ENCODE assay signal across 15 cellular contexts in genomic region chr1:19413999-19414398, GRCh38.
DNase-seq lines count a peak whose midpoint lies in the region; ATAC-seq and TF ChIP-seq lines count a peak whose summit lies in the region.
"Had no signal": no experiment of that assay in that cellular context is flagged by ENCODE, and none has a peak within 500 bp of the region (broad histone marks: within the 10 kb centered on the region; RNA-seq: fewer than 3 reads in every experiment).

No MANE protein-coding gene starts in this region.

- intact Hi-C loops in Panc1 (cut with micrococcal nuclease; ENCODE audit: unreplicated experiment): no loop called here
- intact Hi-C loops in colonic mucosa (cut with DNase I): no loop called here

- no peaks in the 10 kb centered on the region for H3K27me3 ChIP-seq in Panc1 (ENCODE audit: control insufficient read depth, insufficient read depth, low read length)
- H3K27me3 ChIP-seq in colonic mucosa: no peaks in the 10 kb centered on the region
- H3K27me3 ChIP-seq in muscle layer of colon (ENCODE audit: control insufficient read depth in 1 of 2, insufficient read depth in 2 of 2, low read length in 2 of 2): no peaks in the 10 kb centered on the region
- H3K27me3 ChIP-seq in subcutaneous abdominal adipose tissue (ENCODE audit: control insufficient read depth in 5 of 5, insufficient read depth in 4 of 5, low read length in 5 of 5): no peaks in the 10 kb centered on the region

- H3K4me1 ChIP-seq in Panc1 (ENCODE audit: control insufficient read depth, insufficient read depth, low read length) (peaks cover 37% of the 10 kb centered on the region), colonic mucosa (no peaks in the 10 kb centered on the region), muscle layer of colon (ENCODE audit: insufficient read depth, low read length) (peaks cover 86% of the 10 kb centered on the region), subcutaneous abdominal adipose tissue (ENCODE audit: control insufficient read depth in 5 of 5, insufficient read depth in 5 of 5, low read length in 5 of 5) (peaks cover 5 to 58% (median 35%) of the 10 kb centered on the region in 5 donors)

- CTCF ChIA-PET in Panc1 (lab: Charles Lee): interaction anchor here (0.9 kb wide), 1 partner anchor 248 kb away, joined by 3 read pairs; no protein-coding TSS in a partner anchor

- H3K9me3 ChIP-seq in Panc1 (ENCODE audit: control insufficient read depth, insufficient read depth, low read depth, low read length) (no peaks in the 10 kb centered on the region), colonic mucosa (no peaks in the 10 kb centered on the region), muscle layer of colon (ENCODE audit: low read length) (no peaks in the 10 kb centered on the region), subcutaneous abdominal adipose tissue (ENCODE audit: control insufficient read depth in 5 of 5, low read length in 5 of 5) (no peaks in the 10 kb centered on the region)

- ATAC-seq in Panc1 (no peak), GM18517 (IDR thresholded peaks at IDR 0.05; ENCODE audit: unreplicated experiment) (no peak), GM19351 (IDR thresholded peaks at IDR 0.05; ENCODE audit: unreplicated experiment) (no peak)
- ATAC-seq: activated naive CD8-positive, alpha-beta T cell treated with anti-CD3 and anti-CD28 coated beads, Interleukin-2, amount 50 U/mL, for 24 hours; stimulated activated memory B cell treated with anti-CD40 and anti-IgM and Interleukin-4, amounts not matched to agents 10 μg/mL and 1 μg/mL and 100 μg/mL, for 72 hours had no signal

- H3K9ac ChIP-seq in colonic mucosa (ENCODE audit: low read depth in 2 of 2, low read length in 2 of 2) (no peak overlapping the region), muscle layer of colon (ENCODE audit: low read length) (no peak overlapping the region), subcutaneous abdominal adipose tissue (ENCODE audit: low read length in 5 of 5) (no peak overlapping the region)

- TF ChIP-seq CTCF in Panc1 (IDR thresholded peaks at IDR 0.05) (no peak), colonic mucosa (IDR thresholded peaks at IDR 0.05) (no peak)

- H3K36me3 ChIP-seq in Panc1 (ENCODE audit: control insufficient read depth, insufficient read depth, low read length): peaks cover 4% of the 10 kb centered on the region; the same call in 1 of the 2 replicates
- H3K36me3 ChIP-seq in colonic mucosa: no peaks in the 10 kb centered on the region
- H3K36me3 ChIP-seq in muscle layer of colon (ENCODE audit: insufficient read depth, low read length): peaks cover 10% of the 10 kb centered on the region
- H3K36me3 ChIP-seq in subcutaneous abdominal adipose tissue (ENCODE audit: control insufficient read depth in 5 of 5, insufficient read depth in 5 of 5, low read length in 5 of 5): peaks cover 0 to 18% (median 9%) of the 10 kb centered on the region in 5 donors

- H3K4me3 ChIP-seq in Panc1 (ENCODE audit: low read depth in 2 of 2, low read length in 2 of 2) (no peak overlapping the region), colonic mucosa (no peak overlapping the region), muscle layer of colon (ENCODE audit: low read depth in 1 of 2, low read length in 2 of 2) (no peak overlapping the region), subcutaneous abdominal adipose tissue (ENCODE audit: low read depth in 1 of 5, low read length in 5 of 5) (no peak overlapping the region)

- H3K27ac ChIP-seq in Panc1 (ENCODE audit: low read length) (0 out of 2 replicates have a peak overlapping the region, but pooled peaks have one; percentile 52), colonic mucosa (peak overlapping the region; percentile 4), muscle layer of colon (ENCODE audit: low read depth, low read length) (peak overlapping the region; percentile 81), subcutaneous abdominal adipose tissue (ENCODE audit: low read depth, low read length) (peak overlapping the region; percentile 44)
- H3K27ac ChIP-seq: HL-60 had no signal

- no TSS peak for BruUV-seq in Panc1 (replicated peaks; lab: Mats Ljungman, UMichigan)

- POLR2A ChIA-PET in Panc1 (lab: Charles Lee): no interaction called here

- no peak for DNase-seq in Panc1 (ENCODE audit: low read depth, low spot score)
- no peak for DNase-seq in colonic mucosa
- DNase-seq in cerebellar nuclear complex (lab: John Stamatoyannopoulos, UW): no peak
- DNase-seq in NCI-H69 (lab: John Stamatoyannopoulos, UW): no peak
- DNase-seq: activated naive CD8-positive, alpha-beta T cell treated with anti-CD3 and anti-CD28 coated beads, Interleukin-2, amount 50 U/mL, for 24 hours; effector CD4-positive, alpha-beta T cell; islet precursor cell; MM.1S; stimulated activated CD4-positive, alpha-beta T cell treated with anti-CD3 and anti-CD28 coated beads, Interleukin-1b, Interleukin-23, amount 100 ng/mL, for 48 hours had no signal

- in situ Hi-C loops in Panc1 (cut with HindIII; ENCODE audit: low pct_unique_long_range_greater_than_20kb, low sequenced_read_pairs): no loop called here

Comparison
In these comparisons a context has a peak if more than half of its experiments do, and no peak if none do; other contexts are left out.
1. H3K27ac ChIP-seq: peak in every context shown above with its lines; median percentile 81 in muscle layer of colon; 52 in Panc1; 44 in subcutaneous abdominal adipose tissue; 4 in colonic mucosa.